Comparison of ENCODE assay signal across 2 cellular contexts in genomic region chr6:143753678-143754077, GRCh38.
TF ChIP-seq lines count a peak whose summit lies in the region.

No MANE protein-coding gene starts in this region.

TF ChIP-seq in HEK293, 187 proteins besides CTCF, POLR2A, EP300 and RAD21 (continued from another document):
- no peak for TF ChIP-seq ZNF18 (tag by site-specific recombination; IDR thresholded peaks at IDR 0.05)

TF ChIP-seq in H1, 55 proteins besides CTCF, POLR2A, EP300 and RAD21 (continued from another document):
- TF ChIP-seq ATF2 (IDR thresholded peaks at IDR 0.05; ENCODE audit: low read length) (no peak), JUN (IDR thresholded peaks at IDR 0.05; ENCODE audit: low read depth, low read length) (no peak), SIN3A (conservative IDR thresholded peaks at IDR 0.05 in 1 of 2, IDR thresholded peaks at IDR 0.05 in 1 of 2; ENCODE audit: low read depth in 1 of 2, low read length in 2 of 2) (no peak), SP4 (IDR thresholded peaks at IDR 0.05; ENCODE audit: low read length) (no peak), GABPA (IDR thresholded peaks at IDR 0.05; ENCODE audit: borderline replicate concordance, insufficient read depth, low read length) (no peak), BCL11A (IDR thresholded peaks at IDR 0.05; ENCODE audit: low read depth in 2 of 2, low read length in 2 of 2) (no peak), KDM5A (IDR thresholded peaks at IDR 0.05; ENCODE audit: low read length) (no peak)
